In the genomic region with DNA sequence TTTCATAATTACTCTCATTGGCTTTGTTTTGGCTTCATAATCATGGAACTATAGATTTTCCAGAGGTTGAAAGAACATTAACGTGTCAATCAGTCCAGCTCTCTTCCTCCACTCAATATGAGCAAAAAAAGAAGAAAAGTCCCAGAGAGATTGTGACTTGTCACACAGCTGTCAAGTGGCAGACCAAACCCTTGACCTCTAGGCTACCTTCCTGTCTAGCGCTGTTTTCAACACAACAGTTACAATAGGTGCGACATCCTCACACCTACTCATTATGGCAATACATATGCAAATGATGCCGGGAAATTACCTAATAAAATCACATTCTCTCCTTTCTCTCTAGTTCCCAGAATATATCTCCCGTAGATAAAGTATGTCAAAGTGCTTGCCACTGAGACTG, we compare ENCODE assay signal across 1 cellular context.
TF ChIP-seq lines count a peak whose summit lies in the region.

No MANE protein-coding gene starts in this region.

TF ChIP-seq in GM12878, 131 proteins besides CTCF, POLR2A, EP300 and RAD21 (continued from another document and continues in another):
- TF ChIP-seq CEBPZ (IDR thresholded peaks at IDR 0.05; ENCODE audit: low read depth, low read length) (no peak), PAX8 (IDR thresholded peaks at IDR 0.05) (no peak), STAT1 (conservative IDR thresholded peaks at IDR 0.05) (no peak), TCF12 (IDR thresholded peaks at IDR 0.05; ENCODE audit: low read depth, low read length) (peak; percentile 56; the same call in 1 of the 2 replicates), EGR1 (IDR thresholded peaks at IDR 0.05; ENCODE audit: borderline replicate concordance in 1 of 2, low read depth in 2 of 2, low read length in 2 of 2) (no peak), E2F4 (IDR thresholded peaks at IDR 0.05; ENCODE audit: low read depth, low read length) (no peak), IKZF1 (conservative IDR thresholded peaks at IDR 0.05) (peak; percentile 37; the same call in 1 of the 2 replicates), NFYA (IDR thresholded peaks at IDR 0.05; ENCODE audit: borderline replicate concordance, low read depth, low read length) (no peak), CBX3 (IDR thresholded peaks at IDR 0.05; ENCODE audit: borderline replicate concordance, low read depth) (no peak), NRF1 (conservative IDR thresholded peaks at IDR 0.05; ENCODE audit: low read depth, low read length) (no peak), SP1 (IDR thresholded peaks at IDR 0.05; ENCODE audit: low read depth, low read length) (no peak), CBX5 (IDR thresholded peaks at IDR 0.05; ENCODE audit: low read depth) (no peak), FOXM1 (IDR thresholded peaks at IDR 0.05; ENCODE audit: low read depth, low read length) (no peak), GABPA (IDR thresholded peaks at IDR 0.05; ENCODE audit: low read depth) (no peak), HDAC2 (IDR thresholded peaks at IDR 0.05) (no peak), ZNF217 (IDR thresholded peaks at IDR 0.05) (no peak), SMARCA5 (IDR thresholded peaks at IDR 0.05) (no peak), BACH1 (IDR thresholded peaks at IDR 0.05; ENCODE audit: borderline replicate concordance) (peak; percentile 58; the same call in 1 of the 2 replicates), NR2F1 (conservative IDR thresholded peaks at IDR 0.05) (peak; percentile 93), BMI1 (IDR thresholded peaks at IDR 0.05; ENCODE audit: borderline replicate concordance) (no peak), SREBF2 (IDR thresholded peaks at IDR 0.05; ENCODE audit: low read length) (no peak), SRF (IDR thresholded peaks at IDR 0.05; ENCODE audit: low read depth in 2 of 2, low read length in 2 of 2) (no peak), REST (IDR thresholded peaks at IDR 0.05; ENCODE audit: low read depth, low read length) (no peak), NR2C2 (IDR thresholded peaks at IDR 0.05; ENCODE audit: borderline replicate concordance, control insufficient read depth, insufficient read length, low read depth) (no peak), CEBPB (IDR thresholded peaks at IDR 0.05; ENCODE audit: borderline replicate concordance in 1 of 2, low read depth in 2 of 2, low read length in 2 of 2) (no peak), NFXL1 (IDR thresholded peaks at IDR 0.05; ENCODE audit: borderline replicate concordance) (no peak), RELB (IDR thresholded peaks at IDR 0.05; ENCODE audit: low read depth) (peak; percentile 47)
- TF ChIP-seq, protein P1, sequence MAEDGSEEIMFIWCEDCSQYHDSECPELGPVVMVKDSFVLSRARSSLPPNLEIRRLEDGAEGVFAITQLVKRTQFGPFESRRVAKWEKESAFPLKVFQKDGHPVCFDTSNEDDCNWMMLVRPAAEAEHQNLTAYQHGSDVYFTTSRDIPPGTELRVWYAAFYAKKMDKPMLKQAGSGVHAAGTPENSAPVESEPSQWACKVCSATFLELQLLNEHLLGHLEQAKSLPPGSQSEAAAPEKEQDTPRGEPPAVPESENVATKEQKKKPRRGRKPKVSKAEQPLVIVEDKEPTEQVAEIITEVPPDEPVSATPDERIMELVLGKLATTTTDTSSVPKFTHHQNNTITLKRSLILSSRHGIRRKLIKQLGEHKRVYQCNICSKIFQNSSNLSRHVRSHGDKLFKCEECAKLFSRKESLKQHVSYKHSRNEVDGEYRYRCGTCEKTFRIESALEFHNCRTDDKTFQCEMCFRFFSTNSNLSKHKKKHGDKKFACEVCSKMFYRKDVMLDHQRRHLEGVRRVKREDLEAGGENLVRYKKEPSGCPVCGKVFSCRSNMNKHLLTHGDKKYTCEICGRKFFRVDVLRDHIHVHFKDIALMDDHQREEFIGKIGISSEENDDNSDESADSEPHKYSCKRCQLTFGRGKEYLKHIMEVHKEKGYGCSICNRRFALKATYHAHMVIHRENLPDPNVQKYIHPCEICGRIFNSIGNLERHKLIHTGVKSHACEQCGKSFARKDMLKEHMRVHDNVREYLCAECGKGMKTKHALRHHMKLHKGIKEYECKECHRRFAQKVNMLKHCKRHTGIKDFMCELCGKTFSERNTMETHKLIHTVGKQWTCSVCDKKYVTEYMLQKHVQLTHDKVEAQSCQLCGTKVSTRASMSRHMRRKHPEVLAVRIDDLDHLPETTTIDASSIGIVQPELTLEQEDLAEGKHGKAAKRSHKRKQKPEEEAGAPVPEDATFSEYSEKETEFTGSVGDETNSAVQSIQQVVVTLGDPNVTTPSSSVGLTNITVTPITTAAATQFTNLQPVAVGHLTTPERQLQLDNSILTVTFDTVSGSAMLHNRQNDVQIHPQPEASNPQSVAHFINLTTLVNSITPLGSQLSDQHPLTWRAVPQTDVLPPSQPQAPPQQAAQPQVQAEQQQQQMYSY (CRISPR knock-in tag; IDR thresholded peaks at IDR 0.05): no peak
- TF ChIP-seq, protein P2, sequence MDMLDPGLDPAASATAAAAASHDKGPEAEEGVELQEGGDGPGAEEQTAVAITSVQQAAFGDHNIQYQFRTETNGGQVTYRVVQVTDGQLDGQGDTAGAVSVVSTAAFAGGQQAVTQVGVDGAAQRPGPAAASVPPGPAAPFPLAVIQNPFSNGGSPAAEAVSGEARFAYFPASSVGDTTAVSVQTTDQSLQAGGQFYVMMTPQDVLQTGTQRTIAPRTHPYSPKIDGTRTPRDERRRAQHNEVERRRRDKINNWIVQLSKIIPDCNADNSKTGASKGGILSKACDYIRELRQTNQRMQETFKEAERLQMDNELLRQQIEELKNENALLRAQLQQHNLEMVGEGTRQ (IDR thresholded peaks at IDR 0.05; ENCODE audit: borderline replicate concordance, low read depth, low read length): no peak
- TF ChIP-seq, protein P3, sequence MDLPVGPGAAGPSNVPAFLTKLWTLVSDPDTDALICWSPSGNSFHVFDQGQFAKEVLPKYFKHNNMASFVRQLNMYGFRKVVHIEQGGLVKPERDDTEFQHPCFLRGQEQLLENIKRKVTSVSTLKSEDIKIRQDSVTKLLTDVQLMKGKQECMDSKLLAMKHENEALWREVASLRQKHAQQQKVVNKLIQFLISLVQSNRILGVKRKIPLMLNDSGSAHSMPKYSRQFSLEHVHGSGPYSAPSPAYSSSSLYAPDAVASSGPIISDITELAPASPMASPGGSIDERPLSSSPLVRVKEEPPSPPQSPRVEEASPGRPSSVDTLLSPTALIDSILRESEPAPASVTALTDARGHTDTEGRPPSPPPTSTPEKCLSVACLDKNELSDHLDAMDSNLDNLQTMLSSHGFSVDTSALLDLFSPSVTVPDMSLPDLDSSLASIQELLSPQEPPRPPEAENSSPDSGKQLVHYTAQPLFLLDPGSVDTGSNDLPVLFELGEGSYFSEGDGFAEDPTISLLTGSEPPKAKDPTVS (IDR thresholded peaks at IDR 0.05; ENCODE audit: low read depth, low read length): no peak
- TF ChIP-seq, protein P4, sequence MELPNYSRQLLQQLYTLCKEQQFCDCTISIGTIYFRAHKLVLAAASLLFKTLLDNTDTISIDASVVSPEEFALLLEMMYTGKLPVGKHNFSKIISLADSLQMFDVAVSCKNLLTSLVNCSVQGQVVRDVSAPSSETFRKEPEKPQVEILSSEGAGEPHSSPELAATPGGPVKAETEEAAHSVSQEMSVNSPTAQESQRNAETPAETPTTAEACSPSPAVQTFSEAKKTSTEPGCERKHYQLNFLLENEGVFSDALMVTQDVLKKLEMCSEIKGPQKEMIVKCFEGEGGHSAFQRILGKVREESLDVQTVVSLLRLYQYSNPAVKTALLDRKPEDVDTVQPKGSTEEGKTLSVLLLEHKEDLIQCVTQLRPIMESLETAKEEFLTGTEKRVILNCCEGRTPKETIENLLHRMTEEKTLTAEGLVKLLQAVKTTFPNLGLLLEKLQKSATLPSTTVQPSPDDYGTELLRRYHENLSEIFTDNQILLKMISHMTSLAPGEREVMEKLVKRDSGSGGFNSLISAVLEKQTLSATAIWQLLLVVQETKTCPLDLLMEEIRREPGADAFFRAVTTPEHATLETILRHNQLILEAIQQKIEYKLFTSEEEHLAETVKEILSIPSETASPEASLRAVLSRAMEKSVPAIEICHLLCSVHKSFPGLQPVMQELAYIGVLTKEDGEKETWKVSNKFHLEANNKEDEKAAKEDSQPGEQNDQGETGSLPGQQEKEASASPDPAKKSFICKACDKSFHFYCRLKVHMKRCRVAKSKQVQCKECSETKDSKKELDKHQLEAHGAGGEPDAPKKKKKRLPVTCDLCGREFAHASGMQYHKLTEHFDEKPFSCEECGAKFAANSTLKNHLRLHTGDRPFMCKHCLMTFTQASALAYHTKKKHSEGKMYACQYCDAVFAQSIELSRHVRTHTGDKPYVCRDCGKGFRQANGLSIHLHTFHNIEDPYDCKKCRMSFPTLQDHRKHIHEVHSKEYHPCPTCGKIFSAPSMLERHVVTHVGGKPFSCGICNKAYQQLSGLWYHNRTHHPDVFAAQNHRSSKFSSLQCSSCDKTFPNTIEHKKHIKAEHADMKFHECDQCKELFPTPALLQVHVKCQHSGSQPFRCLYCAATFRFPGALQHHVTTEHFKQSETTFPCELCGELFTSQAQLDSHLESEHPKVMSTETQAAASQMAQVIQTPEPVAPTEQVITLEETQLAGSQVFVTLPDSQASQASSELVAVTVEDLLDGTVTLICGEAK (IDR thresholded peaks at IDR 0.05; ENCODE audit: borderline replicate concordance): no peak
- TF ChIP-seq, protein P5, sequence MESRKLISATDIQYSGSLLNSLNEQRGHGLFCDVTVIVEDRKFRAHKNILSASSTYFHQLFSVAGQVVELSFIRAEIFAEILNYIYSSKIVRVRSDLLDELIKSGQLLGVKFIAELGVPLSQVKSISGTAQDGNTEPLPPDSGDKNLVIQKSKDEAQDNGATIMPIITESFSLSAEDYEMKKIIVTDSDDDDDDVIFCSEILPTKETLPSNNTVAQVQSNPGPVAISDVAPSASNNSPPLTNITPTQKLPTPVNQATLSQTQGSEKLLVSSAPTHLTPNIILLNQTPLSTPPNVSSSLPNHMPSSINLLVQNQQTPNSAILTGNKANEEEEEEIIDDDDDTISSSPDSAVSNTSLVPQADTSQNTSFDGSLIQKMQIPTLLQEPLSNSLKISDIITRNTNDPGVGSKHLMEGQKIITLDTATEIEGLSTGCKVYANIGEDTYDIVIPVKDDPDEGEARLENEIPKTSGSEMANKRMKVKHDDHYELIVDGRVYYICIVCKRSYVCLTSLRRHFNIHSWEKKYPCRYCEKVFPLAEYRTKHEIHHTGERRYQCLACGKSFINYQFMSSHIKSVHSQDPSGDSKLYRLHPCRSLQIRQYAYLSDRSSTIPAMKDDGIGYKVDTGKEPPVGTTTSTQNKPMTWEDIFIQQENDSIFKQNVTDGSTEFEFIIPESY (IDR thresholded peaks at IDR 0.05): no peak
